In the genomic region with DNA sequence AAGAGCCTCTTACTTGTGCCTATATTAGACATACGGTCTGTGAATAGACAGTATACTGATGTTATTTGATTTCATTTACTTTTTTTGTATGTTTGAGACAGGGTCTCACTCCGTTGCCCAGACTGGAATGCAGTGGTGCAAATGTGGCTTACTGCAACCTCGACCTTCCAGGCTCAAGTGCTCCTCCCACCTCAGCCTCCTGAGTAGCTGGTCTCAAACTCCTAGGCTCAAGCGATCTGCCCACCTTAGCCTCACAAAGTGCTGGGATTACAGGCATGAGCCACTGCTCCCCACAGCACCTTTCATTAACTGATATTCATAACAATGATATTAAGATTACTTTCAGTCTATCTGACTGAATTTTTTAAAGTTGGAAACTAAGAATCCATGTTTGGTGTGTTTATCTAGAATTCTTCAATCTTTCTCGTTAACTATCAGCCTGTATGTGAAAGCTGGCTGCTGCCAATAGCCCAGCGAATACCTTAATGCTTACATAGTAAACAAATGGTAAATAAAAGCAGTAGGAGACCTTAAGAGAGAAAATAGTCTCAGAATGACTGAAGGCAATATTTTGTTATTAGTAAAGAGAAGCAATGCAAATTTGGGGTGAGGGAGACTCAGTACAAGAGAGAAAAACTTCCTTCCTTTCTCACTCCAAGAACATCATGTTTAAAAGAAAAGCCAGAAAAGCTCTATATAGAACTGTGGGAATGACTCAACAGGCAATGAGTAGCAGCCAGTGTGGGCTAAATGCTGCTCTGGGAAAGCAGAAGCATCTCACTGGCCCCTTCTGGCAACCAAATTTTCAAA, we compare ENCODE assay signal across 8 cellular contexts.
DNase-seq lines count a peak whose midpoint lies in the region; ATAC-seq, FAIRE-seq and TF ChIP-seq lines count a peak whose summit lies in the region.

No MANE protein-coding gene starts in this region.

- peak overlapping the region; percentile 30; the same call in 1 of the 2 replicates for H3K9ac ChIP-seq in GM12878 (ENCODE audit: control insufficient read depth, insufficient read depth, low read length)

- H3K4me2 ChIP-seq in GM12878 (ENCODE audit: control insufficient read depth, insufficient read depth) = peak overlapping the region; percentile 94

- H3K4me1 ChIP-seq in GM12878 (ENCODE audit: control insufficient read depth, insufficient read depth, low read length) (peaks cover 21% of the 10 kb centered on the region), uterus (peaks cover 4 to 14% of the 10 kb centered on the region in 2 donors)

- no peaks in the 10 kb centered on the region for H4K20me1 ChIP-seq in GM12878 (ENCODE audit: control insufficient read depth, insufficient read depth)

- in situ Hi-C loops in GM12878 (cut with MboI) = no loop called here

- TF ChIP-seq RAD21 in GM12878 (IDR thresholded peaks at IDR 0.05; ENCODE audit: insufficient read depth, low read depth, low read length) = no peak

- 0 out of 4 replicates have a peak, but pooled peaks of 1 of the 2 experiments have one; percentile 18 for TF ChIP-seq EP300 in GM12878 (IDR thresholded peaks at IDR 0.05; ENCODE audit: borderline replicate concordance in 1 of 2, control insufficient read depth in 1 of 2, low read depth in 2 of 2, low read length in 2 of 2)

- TF ChIP-seq CTCF in LNCaP clone FGC (IDR thresholded peaks at IDR 0.05; ENCODE audit: control insufficient read depth, extremely low read depth, insufficient read depth) (no peak), GM12878 (IDR thresholded peaks at IDR 0.05 in 2 of 3, conservative IDR thresholded peaks at IDR 0.05 in 1 of 3; ENCODE audit: control insufficient read depth in 2 of 3, extremely low read depth in 1 of 3, insufficient read depth in 1 of 3, low read depth in 3 of 3, low read length in 3 of 3) (no peak), uterus (IDR thresholded peaks at IDR 0.05) (no peak)

- intact Hi-C loops in GM12878 (cut with micrococcal nuclease; ENCODE audit: unreplicated experiment) (loop anchor here (5.0 kb wide), 1 partner anchor 58 kb away; no protein-coding TSS in a partner anchor), uterus (cut with DNase I; ENCODE audit: low total_unique reads) (no loop called here)

- CTCF ChIA-PET in GM12878 (lab: Yijun Ruan, JAX) = interaction anchor here (1.0 to 13.0 kb wide), 13 partner anchors 10 to 323 kb away, joined by 3 to 339 read pairs (median 4); a partner anchor contains a TSS

- BruUV-seq in GM12878 (replicated peaks; lab: Mats Ljungman, UMichigan) = no TSS peak

- H2AFZ ChIP-seq in GM12878 (ENCODE audit: control insufficient read depth, low read depth, low read length) = peak overlapping the region; percentile 7; the same call in 1 of the 2 replicates

- WGBS in GM12878 (ENCODE audit: insufficient coverage, insufficient replicate concordance, low lambda C conversion rate, missing lambda C conversion rate) = 1% methylated on average over 6 of the region's 6 CpGs

- H3K27me3 ChIP-seq in GM12878 (replicated peaks in 1 of 2; ENCODE audit: control insufficient read depth in 2 of 2, insufficient read depth in 2 of 2, low read length in 1 of 2) (no peaks in the 10 kb centered on the region), uterus (no peaks in the 10 kb centered on the region)

- ATAC-seq in GM12878 (peak; percentile 48), HG03520 (IDR thresholded peaks at IDR 0.05; ENCODE audit: unreplicated experiment) (no peak)

- peak overlapping the region; percentile 75 for H3K27ac ChIP-seq in GM12878 (ENCODE audit: control insufficient read depth, insufficient read depth)
- H3K27ac ChIP-seq in uterus = peak overlapping the region; percentile 80 to 82

- RAD21 ChIA-PET in GM12878 (lab: Charles Lee; ENCODE audit: unreplicated experiment) = interaction anchor here (0.6 to 6.4 kb wide), 19 partner anchors 8 to 111 kb away, joined by 3 to 52 read pairs (median 5); a partner anchor contains a TSS

- H3K9me3 ChIP-seq in GM12878 (replicated peaks; ENCODE audit: control insufficient read depth, insufficient read depth, low read length) (no peaks in the 10 kb centered on the region), uterus (no peaks in the 10 kb centered on the region)

- DNase-seq in EH (ENCODE audit: low read depth) (peak; percentile 82), LNCaP clone FGC (ENCODE audit: low read depth) (no peak), GM12878 (ENCODE audit: low read depth, low spot score) (peak; percentile 53), kidney tubule cell (ENCODE audit: low spot score) (peak; percentile 36), uterus (no peak), NCI-H345 treated with DMSO at 0.1 percent for 48 hours (lab: John Stamatoyannopoulos, UW; ENCODE audit: unreplicated experiment) (no peak), T-helper 9 cell (no peak)

- H3K4me3 ChIP-seq in LNCaP clone FGC (ENCODE audit: low read depth, low read length) (peak overlapping the region; percentile 10; the same call in 1 of the 2 replicates), GM12878 (peak overlapping the region; percentile 76), uterus (no peak overlapping the region)

- FAIRE-seq in GM12878 (lab: Jason Lieb, UNC) = no peak

- H3K36me3 ChIP-seq in GM12878 (ENCODE audit: control insufficient read depth in 2 of 2, insufficient read depth in 2 of 2, low read length in 1 of 2) = no peaks in the 10 kb centered on the region
- no peaks in the 10 kb centered on the region for H3K36me3 ChIP-seq in uterus

- POLR2A ChIA-PET in GM12878 (lab: Charles Lee) = interaction anchor here (0.6 to 5.2 kb wide), 15 partner anchors 10 to 119 kb away, joined by 3 to 26 read pairs (median 7); a partner anchor contains a TSS

- H3K79me2 ChIP-seq in GM12878 (ENCODE audit: control insufficient read depth, insufficient read depth, low read length) = peaks cover 43% of the 10 kb centered on the region

- TF ChIP-seq POLR2A in GM12878 (IDR thresholded peaks at IDR 0.05; ENCODE audit: low read depth, low read length) (no peak), uterus (IDR thresholded peaks at IDR 0.05) (no peak)

- SMC1A ChIA-PET in GM12878 (lab: Charles Lee; ENCODE audit: uncharacterized antibody, unreplicated experiment) = interaction anchor here (0.8 to 11.9 kb wide), 23 partner anchors 8 to 365 kb away, joined by 3 to 248 read pairs (median 6); a partner anchor contains a TSS

TF ChIP-seq in GM12878, 131 proteins besides CTCF, POLR2A, EP300 and RAD21 (continues in another document):
- no peak for TF ChIP-seq ZNF24 (IDR thresholded peaks at IDR 0.05)
- TF ChIP-seq, protein P1, sequence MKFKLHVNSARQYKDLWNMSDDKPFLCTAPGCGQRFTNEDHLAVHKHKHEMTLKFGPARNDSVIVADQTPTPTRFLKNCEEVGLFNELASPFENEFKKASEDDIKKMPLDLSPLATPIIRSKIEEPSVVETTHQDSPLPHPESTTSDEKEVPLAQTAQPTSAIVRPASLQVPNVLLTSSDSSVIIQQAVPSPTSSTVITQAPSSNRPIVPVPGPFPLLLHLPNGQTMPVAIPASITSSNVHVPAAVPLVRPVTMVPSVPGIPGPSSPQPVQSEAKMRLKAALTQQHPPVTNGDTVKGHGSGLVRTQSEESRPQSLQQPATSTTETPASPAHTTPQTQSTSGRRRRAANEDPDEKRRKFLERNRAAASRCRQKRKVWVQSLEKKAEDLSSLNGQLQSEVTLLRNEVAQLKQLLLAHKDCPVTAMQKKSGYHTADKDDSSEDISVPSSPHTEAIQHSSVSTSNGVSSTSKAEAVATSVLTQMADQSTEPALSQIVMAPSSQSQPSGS (IDR thresholded peaks at IDR 0.05; ENCODE audit: low read length) = peak; percentile 36; the same call in 1 of the 2 replicates
- no peak for TF ChIP-seq ASH2L (IDR thresholded peaks at IDR 0.05; ENCODE audit: borderline replicate concordance, low read depth)
- TF ChIP-seq, protein P2, sequence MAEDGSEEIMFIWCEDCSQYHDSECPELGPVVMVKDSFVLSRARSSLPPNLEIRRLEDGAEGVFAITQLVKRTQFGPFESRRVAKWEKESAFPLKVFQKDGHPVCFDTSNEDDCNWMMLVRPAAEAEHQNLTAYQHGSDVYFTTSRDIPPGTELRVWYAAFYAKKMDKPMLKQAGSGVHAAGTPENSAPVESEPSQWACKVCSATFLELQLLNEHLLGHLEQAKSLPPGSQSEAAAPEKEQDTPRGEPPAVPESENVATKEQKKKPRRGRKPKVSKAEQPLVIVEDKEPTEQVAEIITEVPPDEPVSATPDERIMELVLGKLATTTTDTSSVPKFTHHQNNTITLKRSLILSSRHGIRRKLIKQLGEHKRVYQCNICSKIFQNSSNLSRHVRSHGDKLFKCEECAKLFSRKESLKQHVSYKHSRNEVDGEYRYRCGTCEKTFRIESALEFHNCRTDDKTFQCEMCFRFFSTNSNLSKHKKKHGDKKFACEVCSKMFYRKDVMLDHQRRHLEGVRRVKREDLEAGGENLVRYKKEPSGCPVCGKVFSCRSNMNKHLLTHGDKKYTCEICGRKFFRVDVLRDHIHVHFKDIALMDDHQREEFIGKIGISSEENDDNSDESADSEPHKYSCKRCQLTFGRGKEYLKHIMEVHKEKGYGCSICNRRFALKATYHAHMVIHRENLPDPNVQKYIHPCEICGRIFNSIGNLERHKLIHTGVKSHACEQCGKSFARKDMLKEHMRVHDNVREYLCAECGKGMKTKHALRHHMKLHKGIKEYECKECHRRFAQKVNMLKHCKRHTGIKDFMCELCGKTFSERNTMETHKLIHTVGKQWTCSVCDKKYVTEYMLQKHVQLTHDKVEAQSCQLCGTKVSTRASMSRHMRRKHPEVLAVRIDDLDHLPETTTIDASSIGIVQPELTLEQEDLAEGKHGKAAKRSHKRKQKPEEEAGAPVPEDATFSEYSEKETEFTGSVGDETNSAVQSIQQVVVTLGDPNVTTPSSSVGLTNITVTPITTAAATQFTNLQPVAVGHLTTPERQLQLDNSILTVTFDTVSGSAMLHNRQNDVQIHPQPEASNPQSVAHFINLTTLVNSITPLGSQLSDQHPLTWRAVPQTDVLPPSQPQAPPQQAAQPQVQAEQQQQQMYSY (CRISPR knock-in tag; IDR thresholded peaks at IDR 0.05) = no peak
- no peak for TF ChIP-seq BRCA1 (IDR thresholded peaks at IDR 0.05; ENCODE audit: low read depth, low read length)
- TF ChIP-seq SREBF1 (IDR thresholded peaks at IDR 0.05; ENCODE audit: low read length) = no peak
- TF ChIP-seq CHD2 (IDR thresholded peaks at IDR 0.05; ENCODE audit: borderline replicate concordance, low read depth, low read length) = no peak
- TF ChIP-seq FOXK2 (IDR thresholded peaks at IDR 0.05) = no peak
- TF ChIP-seq GABPA (IDR thresholded peaks at IDR 0.05; ENCODE audit: low read depth) = no peak
- no peak for TF ChIP-seq MTA2 (IDR thresholded peaks at IDR 0.05; ENCODE audit: low read depth)
- no peak for TF ChIP-seq SIN3A (IDR thresholded peaks at IDR 0.05; ENCODE audit: low read depth, low read length)
- TF ChIP-seq POU2F2 (IDR thresholded peaks at IDR 0.05; ENCODE audit: borderline replicate concordance, low read depth, low read length) = peak; percentile 50; the same call in 2 of the 3 replicates

Comparison
In these comparisons a context has a peak if more than half of its experiments do, and no peak if none do; other contexts are left out.
1. DNase-seq: peak in EH (single experiment), GM12878 (single experiment) and kidney tubule cell (single experiment); none in LNCaP clone FGC (single experiment), uterus (0 of 2), NCI-H345 treated with DMSO at 0.1 percent for 48 hours (single experiment) and T-helper 9 cell (single experiment).
2. H3K4me3 ChIP-seq: peak in LNCaP clone FGC (single experiment) and GM12878 (single experiment); none in uterus (0 of 2).